9 cellular contexts compared by ENCODE assay signal in genomic region chr10:60480865-60481563, GRCh38.
A peak's percentile ranks its signal among the peaks of the same experiment; 100 is the strongest.
DNase-seq lines count a peak whose midpoint lies in the region; ATAC-seq and TF ChIP-seq lines count a peak whose summit lies in the region.
"Had no signal": no experiment of that assay in that cellular context is flagged by ENCODE, and none has a peak within 500 bp of the region (broad histone marks: within the 10 kb centered on the region; RNA-seq: fewer than 3 reads in every experiment).

No MANE protein-coding gene starts in this region.

- H3K79me1 ChIP-seq in mesendoderm (ENCODE audit: low read length): no peaks in the 10 kb centered on the region

- no peak for ATAC-seq in HG02852 (IDR thresholded peaks at IDR 0.05; ENCODE audit: unreplicated experiment)

- no peak overlapping the region for H3K23ac ChIP-seq in mesendoderm (ENCODE audit: low read length)

- no peak overlapping the region for H2BK5ac ChIP-seq in mesendoderm (ENCODE audit: low read length)

- no peak overlapping the region for H3K4ac ChIP-seq in mesendoderm (ENCODE audit: low read depth, low read length)

- no peak overlapping the region for H2AK5ac ChIP-seq in mesendoderm (ENCODE audit: low read length)

- H4K8ac ChIP-seq in mesendoderm (ENCODE audit: low read depth, low read length): no peak overlapping the region

- no peaks in the 10 kb centered on the region for H3K27me3 ChIP-seq in mesendoderm (ENCODE audit: insufficient read depth, low read length, poor library complexity)

- no peak overlapping the region for H2BK120ac ChIP-seq in mesendoderm (ENCODE audit: low read depth, low read length)

- peak; percentile 61 for DNase-seq in ELR (ENCODE audit: low read depth)
- peak; percentile 88 for DNase-seq in globus pallidus (ENCODE audit: low spot score)
- DNase-seq in putamen (ENCODE audit: low spot score): peak; percentile 84
- DNase-seq in mesendoderm: no peak
- no peak for DNase-seq in NCI-H128 (lab: John Stamatoyannopoulos, UW; ENCODE audit: unreplicated experiment)
- DNase-seq in T-helper 1 cell: no peak
- DNase-seq: activated T-cell treated with anti-CD3 and anti-CD28 coated beads, Interleukin-2, amount 50 U/mL, for 24 hours had no signal

- H3K79me2 ChIP-seq in mesendoderm (ENCODE audit: control insufficient read depth, insufficient read depth, low read length): no peaks in the 10 kb centered on the region

- no peak overlapping the region for H3K18ac ChIP-seq in mesendoderm (ENCODE audit: low read length)

- no peak for TF ChIP-seq CTCF in VCaP (conservative IDR thresholded peaks at IDR 0.05)

- no CpG with 5 or more reads among the region's 8 CpGs for WGBS in mesendoderm (ENCODE audit: extremely low coverage, insufficient coverage, low lambda C conversion rate)

- H3K4me2 ChIP-seq in mesendoderm (ENCODE audit: low read length): no peak overlapping the region

- H3K36me3 ChIP-seq in mesendoderm (ENCODE audit: control insufficient read depth, insufficient read depth, low read length): no peaks in the 10 kb centered on the region

- peak overlapping the region; percentile 91 for H3K27ac ChIP-seq in VCaP
- no peak overlapping the region for H3K27ac ChIP-seq in mesendoderm (ENCODE audit: low read depth, low read length)

- H4K5ac ChIP-seq in mesendoderm (ENCODE audit: low read length): no peak overlapping the region

- no peak overlapping the region for H3K4me3 ChIP-seq in mesendoderm (ENCODE audit: low read length)

- no peak overlapping the region for H3K56ac ChIP-seq in mesendoderm (ENCODE audit: low read length)

- H3K4me1 ChIP-seq in mesendoderm (ENCODE audit: control insufficient read depth, low read depth, low read length): peaks cover 2% of the 10 kb centered on the region

- H3K9ac ChIP-seq in mesendoderm (ENCODE audit: low read length): no peak overlapping the region

- H2BK15ac ChIP-seq in mesendoderm (replicated peaks; ENCODE audit: low read depth): no peak overlapping the region

Comparison
In these comparisons a context has a peak if more than half of its experiments do, and no peak if none do; other contexts are left out.
1. DNase-seq: peak in ELR (single experiment), globus pallidus (single experiment) and putamen (single experiment); none in mesendoderm (single experiment), NCI-H128 (single experiment) and T-helper 1 cell (0 of 5).